In genomic region chr1:206507395-206508129, GRCh38 we compare ENCODE assay signal across 8 cellular contexts. TPM values are rescaled to one million over a fixed set of nuclear protein-coding genes. Genes with fewer than 3 reads are reported as not detected.
DNase-seq lines count a peak whose midpoint lies in the region; ATAC-seq and TF ChIP-seq lines count a peak whose summit lies in the region.

A gene with protein sequence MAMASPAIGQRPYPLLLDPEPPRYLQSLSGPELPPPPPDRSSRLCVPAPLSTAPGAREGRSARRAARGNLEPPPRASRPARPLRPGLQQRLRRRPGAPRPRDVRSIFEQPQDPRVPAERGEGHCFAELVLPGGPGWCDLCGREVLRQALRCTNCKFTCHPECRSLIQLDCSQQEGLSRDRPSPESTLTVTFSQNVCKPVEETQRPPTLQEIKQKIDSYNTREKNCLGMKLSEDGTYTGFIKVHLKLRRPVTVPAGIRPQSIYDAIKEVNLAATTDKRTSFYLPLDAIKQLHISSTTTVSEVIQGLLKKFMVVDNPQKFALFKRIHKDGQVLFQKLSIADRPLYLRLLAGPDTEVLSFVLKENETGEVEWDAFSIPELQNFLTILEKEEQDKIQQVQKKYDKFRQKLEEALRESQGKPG (plus strand): TSS chr1:206507531. CDS start chr1:206507603, 72 bp downstream.

- H3K36me3 ChIP-seq in Peyer's patch = no peaks in the 10 kb centered on the region
- H3K36me3 ChIP-seq in thoracic aorta = no peaks in the 10 kb centered on the region

- TF ChIP-seq POLR2A in Peyer's patch (IDR thresholded peaks at IDR 0.05) = peak in 1 of 2 donors; percentile 31

- H3K27ac ChIP-seq in Peyer's patch (peak within 1 kb of the TSS in 2 of 4 donors; percentile 32 to 75), thoracic aorta (peak within 1 kb of the TSS; percentile 40 to 63)

- DNase-seq in NCI-H1436 (lab: John Stamatoyannopoulos, UW) (peak; percentile 30), NCI-H1436 treated with DMSO at 0.1 percent for 48 hours (lab: John Stamatoyannopoulos, UW) (no peak), Peyer's patch (peak; percentile 80 to 93 (median 82)), foreskin melanocyte (peak; percentile 41), occipital lobe (lab: John Stamatoyannopoulos, UW) (peak; percentile 69), thoracic aorta (ENCODE audit: low spot score) (peak; percentile 49)
- DNase-seq in activated effector memory CD4-positive, alpha-beta T cell treated with Interleukin-2 at 50 U/mL for 16 hours = peak; percentile 75

- peaks cover 0 to 14% of the 10 kb centered on the region in 2 donors for H3K27me3 ChIP-seq in Peyer's patch
- no peaks in the 10 kb centered on the region for H3K27me3 ChIP-seq in thoracic aorta (replicated peaks; ENCODE audit: insufficient read depth)

- ATAC-seq in HG03108 (IDR thresholded peaks at IDR 0.05; ENCODE audit: unreplicated experiment) (peak; percentile 51), thoracic aorta (ENCODE audit: insufficient number of reproducible peaks, low FRiP score, low read depth) (peak; percentile 47)

- H3K9me3 ChIP-seq in Peyer's patch (no peaks in the 10 kb centered on the region), thoracic aorta (no peaks in the 10 kb centered on the region)

- peaks cover 0 to 33% (median 12%) of the 10 kb centered on the region in 4 donors for H3K4me1 ChIP-seq in Peyer's patch
- peaks cover 29 to 54% of the 10 kb centered on the region in 2 donors for H3K4me1 ChIP-seq in thoracic aorta (ENCODE audit: control insufficient read depth in 1 of 2, low read depth in 2 of 2)

- TF ChIP-seq CTCF in Peyer's patch (IDR thresholded peaks at IDR 0.05) = no peak
- TF ChIP-seq CTCF in thoracic aorta (IDR thresholded peaks at IDR 0.05) = no peak

- H3K4me3 ChIP-seq in Peyer's patch (peak within 1 kb of the TSS; percentile 60 to 72 (median 66)), thoracic aorta (peak within 1 kb of the TSS; percentile 88)

RNA-seq across cellular contexts. Expression of the gene that starts here (rescaled TPM):
- total RNA-seq in Peyer's patch = 10 to 100 TPM in 2 of 4 donors, 1 to 10 TPM in 2; 7.4 to 35.5 (median 10.0) TPM
- total RNA-seq in occipital lobe = 0.62 TPM
- 10 to 100 TPM; 21.7 to 22.8 TPM for total RNA-seq in thoracic aorta

Comparison
In these comparisons a context has a peak if more than half of its experiments do, and no peak if none do; other contexts are left out.
1. Peak in DNase-seq in occipital lobe; RNA of the gene not detected or under 1 TPM.